ENCODE assay signal across 21 cellular contexts in genomic region chr10:85993140-85993539, GRCh38.
DNase-seq lines count a peak whose midpoint lies in the region; ATAC-seq, FAIRE-seq and TF ChIP-seq lines count a peak whose summit lies in the region.
"Had no signal": no experiment of that assay in that cellular context is flagged by ENCODE, and none has a peak within 500 bp of the region (broad histone marks: within the 10 kb centered on the region; RNA-seq: fewer than 3 reads in every experiment).

No MANE protein-coding gene starts in this region.

- POLR2A ChIA-PET in HepG2 (lab: Yijun Ruan, JAX), result no interaction called here

- peaks cover 3% of the 10 kb centered on the region for H3K27me3 Mint-ChIP-seq in progenitor cell of endocrine pancreas

- peaks cover 3% of the 10 kb centered on the region for H3K4me1 Mint-ChIP-seq in progenitor cell of endocrine pancreas (ENCODE audit: low read depth)
- H3K4me1 Mint-ChIP-seq: B cell had no signal

- TF ChIP-seq EP300 in HepG2 (IDR thresholded peaks at IDR 0.05; ENCODE audit: low read depth in 2 of 2, low read length in 2 of 2) (no peak), HepG2 (CRISPR knock-in tag; IDR thresholded peaks at IDR 0.05; ENCODE audit: borderline replicate concordance) (no peak)

- DNase-seq in HepG2 (ENCODE audit: low spot score) (no peak), left lobe of liver (ENCODE audit: low spot score) (peak; percentile 77), progenitor cell of endocrine pancreas (ENCODE audit: low spot score, unreplicated experiment) (no peak), NCI-H526 (lab: John Stamatoyannopoulos, UW) (no peak)
- DNase-seq: AML-193; Caco-2; Calu3; CD4-positive, alpha-beta T cell; CD8-positive, alpha-beta T cell; DMS79 treated with DMSO at 0.1 percent for 48 hours; GF-D8 had no signal

- H3K9ac ChIP-seq in liver (ENCODE audit: low read depth in 1 of 2, low read length in 2 of 2) (no peak overlapping the region), HepG2 (ENCODE audit: insufficient read depth, low read depth, low read length) (no peak overlapping the region)
- H3K9ac ChIP-seq: BLaER1 treated with 17β-estradiol and CSF1 and Interleukin-3, amounts not matched to agents 10 nM and 100 nM had no signal

- H2AFZ ChIP-seq in HepG2 (ENCODE audit: low read length), result no peak overlapping the region

- H3K27me3 ChIP-seq in liver (ENCODE audit: control insufficient read depth in 4 of 4, insufficient read depth in 4 of 4, low read length in 3 of 4), result no peaks in the 10 kb centered on the region
- H3K27me3 ChIP-seq in HepG2 (ENCODE audit: control insufficient read depth in 1 of 2, insufficient read depth in 2 of 2, low read length in 2 of 2), result no peaks in the 10 kb centered on the region
- H3K27me3 ChIP-seq: BLaER1 treated with 17β-estradiol and CSF1 and Interleukin-3, amounts not matched to agents 10 nM and 100 nM had no signal

- no TSS peak for BruUV-seq in HepG2 (replicated peaks; lab: Mats Ljungman, UMichigan)

- no peak overlapping the region for H3K27ac Mint-ChIP-seq in progenitor cell of endocrine pancreas
- H3K27ac Mint-ChIP-seq: B cell; CD4-positive, alpha-beta T cell; CD8-positive, alpha-beta T cell had no signal

- no peak overlapping the region for H3K4me3 ChIP-seq in liver (ENCODE audit: low read depth in 1 of 3, low read length in 3 of 3)
- H3K4me3 ChIP-seq in HepG2 (replicated peaks in 1 of 3; ENCODE audit: insufficient read depth in 1 of 3, low read depth in 2 of 3, low read length in 3 of 3), result no peak overlapping the region
- H3K4me3 ChIP-seq: A549; BLaER1 treated with 17β-estradiol and CSF1 and Interleukin-3, amounts not matched to agents 10 nM and 100 nM had no signal

- H4K20me1 ChIP-seq in HepG2 (ENCODE audit: insufficient read depth, low read length), result no peaks in the 10 kb centered on the region
- H4K20me1 ChIP-seq: BLaER1 treated with 17β-estradiol and CSF1 and Interleukin-3, amounts not matched to agents 10 nM and 100 nM had no signal

- TF ChIP-seq CTCF in liver (IDR thresholded peaks at IDR 0.05; ENCODE audit: low read depth, low read length, missing input control), result no peak
- TF ChIP-seq CTCF in HepG2 (CRISPR knock-in tag; IDR thresholded peaks at IDR 0.05), result no peak
- no peak for TF ChIP-seq CTCF in progenitor cell of endocrine pancreas (IDR thresholded peaks at IDR 0.05; ENCODE audit: unreplicated experiment)

- H3K79me2 ChIP-seq in HepG2 (ENCODE audit: insufficient read depth, low read length), result no peaks in the 10 kb centered on the region

- no peak; the same call in 2 of the 3 replicates for ATAC-seq in HepG2
- peak; percentile 82 for ATAC-seq in left lobe of liver
- ATAC-seq: A549; CD8-positive, alpha-beta T cell had no signal

- WGBS in liver, result 43% methylated on average over 1 of the region's 1 CpG
- 40% methylated on average over 1 of the region's 1 CpG for WGBS in HepG2 (ENCODE audit: low lambda C conversion rate)

- TF ChIP-seq RAD21 in liver (IDR thresholded peaks at IDR 0.05) (no peak), HepG2 (CRISPR knock-in tag; IDR thresholded peaks at IDR 0.05) (no peak)

- in situ Hi-C loops in HepG2 (cut with HindIII; ENCODE audit: extremely low pct_ligation_motif_present, low pct_unique_long_range_greater_than_20kb), result no loop called here

- H3K36me3 Mint-ChIP-seq in progenitor cell of endocrine pancreas (ENCODE audit: insufficient read depth), result no peaks in the 10 kb centered on the region
- H3K36me3 Mint-ChIP-seq: CD8-positive, alpha-beta T cell had no signal

- no peak for TF ChIP-seq POLR2A in HepG2 (IDR thresholded peaks at IDR 0.05; ENCODE audit: insufficient read depth in 1 of 2, low read depth in 2 of 2, low read length in 2 of 2)

- H3K9me3 ChIP-seq in liver (ENCODE audit: control insufficient read depth in 4 of 4, low read length in 3 of 4) (no peaks in the 10 kb centered on the region), HepG2 (ENCODE audit: low read length) (no peaks in the 10 kb centered on the region)
- H3K9me3 ChIP-seq: A549, Caco-2 had no signal

- H3K27ac ChIP-seq in liver (ENCODE audit: low read depth in 1 of 2, low read length in 2 of 2) (peak overlapping the region in 1 of 2 donors; percentile 27), HepG2 (ENCODE audit: extremely low read length, insufficient read depth, low read length) (no peak overlapping the region)
- H3K27ac ChIP-seq: 22Rv1; A549; BLaER1 treated with 17β-estradiol and CSF1 and Interleukin-3, amounts not matched to agents 10 nM and 100 nM; C4-2B had no signal

- H3K9me3 Mint-ChIP-seq in progenitor cell of endocrine pancreas (ENCODE audit: low read depth), result peaks cover 6% of the 10 kb centered on the region
- H3K9me3 Mint-ChIP-seq: CD4-positive, alpha-beta T cell had no signal

- peaks cover 10 to 40% (median 33%) of the 10 kb centered on the region in 4 donors for H3K4me1 ChIP-seq in liver (ENCODE audit: control insufficient read depth in 4 of 4, insufficient read depth in 4 of 4, low read length in 3 of 4)
- no peaks in the 10 kb centered on the region for H3K4me1 ChIP-seq in HepG2 (ENCODE audit: insufficient read depth, low read length)
- H3K4me1 ChIP-seq: A549, Caco-2 had no signal

- H3K4me3 Mint-ChIP-seq in progenitor cell of endocrine pancreas (ENCODE audit: low read depth), result no peak overlapping the region
- H3K4me3 Mint-ChIP-seq: B cell; CD4-positive, alpha-beta T cell; CD8-positive, alpha-beta T cell had no signal

- H3K36me3 ChIP-seq in liver (ENCODE audit: control insufficient read depth in 4 of 4, insufficient read depth in 3 of 4, low read depth in 1 of 4, low read length in 3 of 4), result no peaks in the 10 kb centered on the region
- no peaks in the 10 kb centered on the region for H3K36me3 ChIP-seq in HepG2 (replicated peaks in 1 of 2; ENCODE audit: control insufficient read depth in 1 of 2, insufficient read depth in 2 of 2, low read length in 2 of 2)
- H3K36me3 ChIP-seq: BLaER1 treated with 17β-estradiol and CSF1 and Interleukin-3, amounts not matched to agents 10 nM and 100 nM had no signal

- H3K4me2 ChIP-seq in HepG2 (ENCODE audit: low read depth, low read length), result no peak overlapping the region
- H3K4me2 ChIP-seq: A549; BLaER1 treated with 17β-estradiol and CSF1 and Interleukin-3, amounts not matched to agents 10 nM and 100 nM had no signal

- intact Hi-C loops in HepG2 (cut with micrococcal nuclease; ENCODE audit: unreplicated experiment), result no loop called here

- CTCF ChIA-PET in HepG2 (lab: Yijun Ruan, JAX; ENCODE audit: low intra/inter-chr PET ratio, low total read pairs), result no interaction called here

- FAIRE-seq in HepG2 (lab: Jason Lieb, UNC), result no peak
- FAIRE-seq: A549, D721Med, G401.6, GM12891, GM19239 had no signal

TF ChIP-seq in liver, 16 proteins besides CTCF, POLR2A, EP300 and RAD21 (continues in another document):
- TF ChIP-seq HNF4G (IDR thresholded peaks at IDR 0.05) (peak; percentile 50), FOXA2 (IDR thresholded peaks at IDR 0.05) (peak; percentile 29), JUND (IDR thresholded peaks at IDR 0.05) (no peak), NR2F2 (IDR thresholded peaks at IDR 0.05) (no peak), MAX (IDR thresholded peaks at IDR 0.05) (no peak), HNF4A (conservative IDR thresholded peaks at IDR 0.05) (peak; percentile 79 to 83), RXRA (IDR thresholded peaks at IDR 0.05) (peak; percentile 75 to 86), SP1 (IDR thresholded peaks at IDR 0.05) (peak; percentile 59), GABPA (IDR thresholded peaks at IDR 0.05 in 1 of 2, conservative IDR thresholded peaks at IDR 0.05 in 1 of 2) (no peak), ATF3 (IDR thresholded peaks at IDR 0.05) (no peak), EGR1 (IDR thresholded peaks at IDR 0.05; ENCODE audit: low read depth in 2 of 2) (no peak)

TF ChIP-seq in HepG2, 621 proteins besides CTCF, POLR2A, EP300 and RAD21 (continues in another document):
- TF ChIP-seq ZFP1 (CRISPR knock-in tag; IDR thresholded peaks at IDR 0.05), result no peak
- no peak for TF ChIP-seq SP5 (CRISPR knock-in tag; IDR thresholded peaks at IDR 0.05; ENCODE audit: borderline replicate concordance, low read depth)
- no peak for TF ChIP-seq TEAD2 (CRISPR knock-in tag; IDR thresholded peaks at IDR 0.05)
- TF ChIP-seq ZBTB2 (CRISPR knock-in tag; IDR thresholded peaks at IDR 0.05; ENCODE audit: low read depth), result no peak
- TF ChIP-seq STAT5B (CRISPR knock-in tag; IDR thresholded peaks at IDR 0.05), result no peak
- TF ChIP-seq ZNF770 (CRISPR knock-in tag; IDR thresholded peaks at IDR 0.05), result no peak
- no peak for TF ChIP-seq PBX2 (CRISPR knock-in tag; IDR thresholded peaks at IDR 0.05)
